Comparison of ENCODE assay signal across 35 cellular contexts in the genomic region with DNA sequence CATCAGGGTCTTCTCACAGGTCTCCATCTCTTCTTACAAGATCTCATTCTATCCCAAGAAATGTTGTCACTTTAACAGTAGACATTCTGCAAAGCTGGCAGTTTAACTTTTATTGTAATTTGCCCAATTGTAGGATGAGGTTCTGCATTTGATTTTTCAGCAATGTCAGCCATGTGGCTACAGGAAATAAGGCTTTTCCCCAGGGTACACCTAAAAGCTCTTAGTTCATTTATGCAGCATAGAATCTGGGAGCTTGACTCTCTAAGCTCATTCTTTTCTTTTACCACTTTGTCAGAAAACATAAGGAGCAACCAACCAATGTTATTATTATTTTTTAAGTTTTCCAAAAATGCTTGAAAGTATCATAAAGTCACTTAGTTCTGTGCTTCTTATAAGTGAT.
DNase-seq lines count a peak whose midpoint lies in the region; ATAC-seq and TF ChIP-seq lines count a peak whose summit lies in the region.
"Had no signal": no experiment of that assay in that cellular context is flagged by ENCODE, and none has a peak within 500 bp of the region (broad histone marks: within the 10 kb centered on the region; RNA-seq: fewer than 3 reads in every experiment).

No MANE protein-coding gene starts in this region.

- TF ChIP-seq POLR2A in breast epithelium (IDR thresholded peaks at IDR 0.05) (no peak), right lobe of liver (IDR thresholded peaks at IDR 0.05) (no peak)

- peak overlapping the region; percentile 8 for H2AFZ ChIP-seq in mammary epithelial cell (ENCODE audit: low read depth, low read length)

- H3K27me3 Mint-ChIP-seq in glutamatergic neuron (ENCODE audit: unreplicated experiment) = no peaks in the 10 kb centered on the region
- H3K27me3 Mint-ChIP-seq in activated naive CD8-positive, alpha-beta T cell treated with anti-CD3 and anti-CD28 coated beads, Interleukin-2, amount 50 U/mL, for 24 hours = no peaks in the 10 kb centered on the region
- H3K27me3 Mint-ChIP-seq: B cell; CD4-positive, alpha-beta memory T cell; CD4-positive, alpha-beta T cell; CD4-positive, CD25-positive, alpha-beta regulatory T cell; CD8-positive, alpha-beta memory T cell had no signal

- no peaks in the 10 kb centered on the region for H3K36me3 ChIP-seq in mammary epithelial cell (ENCODE audit: insufficient read depth, low read length)
- no peaks in the 10 kb centered on the region for H3K36me3 ChIP-seq in breast epithelium
- no peaks in the 10 kb centered on the region for H3K36me3 ChIP-seq in A673 (ENCODE audit: insufficient read depth, low read length, poor library complexity, severe bottlenecking)
- no peaks in the 10 kb centered on the region for H3K36me3 ChIP-seq in SK-N-MC (ENCODE audit: insufficient read depth, low read length)
- H3K36me3 ChIP-seq in right lobe of liver = no peaks in the 10 kb centered on the region
- H3K36me3 ChIP-seq: BE2C; BLaER1; BLaER1 treated with 17β-estradiol and CSF1 and Interleukin-3, amounts not matched to agents 10 nM and 100 nM had no signal

- in situ Hi-C loops in mammary epithelial cell (cut with MboI; ENCODE audit: low sequenced_read_pairs in 2 of 2) = no loop called here

- peak overlapping the region; percentile 48 for H3K27ac Mint-ChIP-seq in glutamatergic neuron (ENCODE audit: unreplicated experiment)
- no peak overlapping the region for H3K27ac Mint-ChIP-seq in activated naive CD8-positive, alpha-beta T cell treated with anti-CD3 and anti-CD28 coated beads, Interleukin-2, amount 50 U/mL, for 24 hours
- H3K27ac Mint-ChIP-seq: B cell; CD4-positive, alpha-beta memory T cell; CD4-positive, alpha-beta T cell; CD4-positive, CD25-positive, alpha-beta regulatory T cell; CD8-positive, alpha-beta memory T cell; CD8-positive, alpha-beta T cell had no signal

- no peak overlapping the region for H3K4me3 ChIP-seq in mammary epithelial cell (replicated peaks in 1 of 3; ENCODE audit: insufficient read depth in 1 of 3, low read depth in 2 of 3, low read length in 3 of 3)
- H3K4me3 ChIP-seq in breast epithelium = no peak overlapping the region
- no peak overlapping the region for H3K4me3 ChIP-seq in A673 (ENCODE audit: low read depth, low read length, poor library complexity, severe bottlenecking)
- H3K4me3 ChIP-seq in SK-N-MC = peak overlapping the region; percentile 8; the same call in 1 of the 2 replicates
- no peak overlapping the region for H3K4me3 ChIP-seq in right lobe of liver
- H3K4me3 ChIP-seq: A549; BLaER1; BLaER1 treated with 17β-estradiol and CSF1 and Interleukin-3, amounts not matched to agents 10 nM and 100 nM had no signal

- intact Hi-C loops in mammary epithelial cell (cut with micrococcal nuclease) = no loop called here
- intact Hi-C loops in breast epithelium (cut with DNase I; ENCODE audit: low total_unique reads) = no loop called here
- intact Hi-C loops in A673 (cut with micrococcal nuclease; ENCODE audit: unreplicated experiment) = no loop called here
- intact Hi-C loops in right lobe of liver (cut with DNase I) = no loop called here

- no peak for ATAC-seq in activated naive CD8-positive, alpha-beta T cell treated with anti-CD3 and anti-CD28 coated beads, Interleukin-2, amount 50 U/mL, for 24 hours
- ATAC-seq in HG03565 (IDR thresholded peaks at IDR 0.05; ENCODE audit: unreplicated experiment) (no peak), right lobe of liver (no peak)
- ATAC-seq: A549; CD8-positive, alpha-beta T cell had no signal

- no peaks in the 10 kb centered on the region for H3K9me3 Mint-ChIP-seq in glutamatergic neuron (ENCODE audit: unreplicated experiment)
- H3K9me3 Mint-ChIP-seq in activated naive CD8-positive, alpha-beta T cell treated with anti-CD3 and anti-CD28 coated beads, Interleukin-2, amount 50 U/mL, for 24 hours = peaks cover 7% of the 10 kb centered on the region

- H3K27ac ChIP-seq in mammary epithelial cell (ENCODE audit: insufficient read depth, low read depth, low read length) (no peak overlapping the region), breast epithelium (no peak overlapping the region), A673 (ENCODE audit: low read depth, low read length, poor library complexity, severe bottlenecking) (no peak overlapping the region), SK-N-MC (peak overlapping the region; percentile 48), right lobe of liver (no peak overlapping the region)
- H3K27ac ChIP-seq: 22Rv1; A549; BLaER1; BLaER1 treated with 17β-estradiol and CSF1 and Interleukin-3, amounts not matched to agents 10 nM and 100 nM; C4-2B had no signal

- H3K9ac ChIP-seq in mammary epithelial cell (ENCODE audit: insufficient read depth, low read length) (no peak overlapping the region), SK-N-MC (ENCODE audit: insufficient read length) (no peak overlapping the region)
- H3K9ac ChIP-seq: BLaER1; BLaER1 treated with 17β-estradiol and CSF1 and Interleukin-3, amounts not matched to agents 10 nM and 100 nM had no signal

- TF ChIP-seq CTCF in mammary epithelial cell (conservative IDR thresholded peaks at IDR 0.05 in 1 of 2, IDR thresholded peaks at IDR 0.05 in 1 of 2; ENCODE audit: extremely low read depth in 1 of 2, insufficient read depth in 1 of 2, low read depth in 1 of 2, low read length in 2 of 2) (no peak), breast epithelium (IDR thresholded peaks at IDR 0.05) (no peak), A673 (conservative IDR thresholded peaks at IDR 0.05; ENCODE audit: low read depth, low read length) (no peak), glutamatergic neuron (IDR thresholded peaks at IDR 0.05; ENCODE audit: partially characterized antibody, unreplicated experiment) (no peak), right lobe of liver (IDR thresholded peaks at IDR 0.05) (no peak)

- H3K4me1 Mint-ChIP-seq in glutamatergic neuron (ENCODE audit: low read depth, unreplicated experiment) = peaks cover 6% of the 10 kb centered on the region
- H3K4me1 Mint-ChIP-seq in activated naive CD8-positive, alpha-beta T cell treated with anti-CD3 and anti-CD28 coated beads, Interleukin-2, amount 50 U/mL, for 24 hours = no peaks in the 10 kb centered on the region
- H3K4me1 Mint-ChIP-seq: B cell; CD4-positive, alpha-beta memory T cell; CD4-positive, CD25-positive, alpha-beta regulatory T cell; CD8-positive, alpha-beta memory T cell had no signal

- H3K4me1 ChIP-seq in mammary epithelial cell (ENCODE audit: insufficient read depth, low read length) (peaks cover 3% of the 10 kb centered on the region), breast epithelium (no peaks in the 10 kb centered on the region), A673 (ENCODE audit: insufficient read depth, low read length, poor library complexity, severe bottlenecking) (peaks cover 19% of the 10 kb centered on the region), right lobe of liver (no peaks in the 10 kb centered on the region)
- H3K4me1 ChIP-seq: A549, BE2C, BLaER1, Caco-2 had no signal

- H3K27me3 ChIP-seq in mammary epithelial cell (ENCODE audit: insufficient read depth, low read length) (no peaks in the 10 kb centered on the region), breast epithelium (no peaks in the 10 kb centered on the region), A673 (replicated peaks; ENCODE audit: insufficient read depth, low read depth, low read length, poor library complexity) (no peaks in the 10 kb centered on the region), right lobe of liver (no peaks in the 10 kb centered on the region)
- H3K27me3 ChIP-seq: BE2C; BLaER1; BLaER1 treated with 17β-estradiol and CSF1 and Interleukin-3, amounts not matched to agents 10 nM and 100 nM had no signal

- DNase-seq in mammary epithelial cell (no peak), breast epithelium (ENCODE audit: low spot score in 2 of 2) (no peak), A673 (ENCODE audit: low spot score) (peak; percentile 72), SK-N-MC (ENCODE audit: low read depth, low spot score) (peak; percentile 61), glutamatergic neuron (no peak), right lobe of liver (no peak)
- DNase-seq in activated naive CD8-positive, alpha-beta T cell treated with anti-CD3 and anti-CD28 coated beads, Interleukin-2, amount 50 U/mL, for 24 hours = no peak
- DNase-seq: 8988T; ACHN; AML-193; BE2C; C1 segment of cervical spinal cord; Caco-2; Calu3; CD4-positive, alpha-beta memory T cell; CD4-positive, alpha-beta T cell; CD4-positive, CD25-positive, alpha-beta regulatory T cell; CD8-positive, alpha-beta memory T cell; CD8-positive, alpha-beta T cell; COR-L47; DMS 273 treated with DMSO at 0.1 percent for 48 hours; DMS153; DMS53; DMS79; DMS79 treated with DMSO at 0.1 percent for 48 hours; DND-41; EL had no signal

- H3K9me3 ChIP-seq in mammary epithelial cell (replicated peaks; ENCODE audit: insufficient read depth, low read length) (peaks cover 3% of the 10 kb centered on the region), breast epithelium (peaks cover 7 to 11% of the 10 kb centered on the region in 2 donors), A673 (ENCODE audit: low read depth, low read length, poor library complexity, severe bottlenecking) (peaks cover 12% of the 10 kb centered on the region), SK-N-MC (ENCODE audit: low read depth, low read length) (no peaks in the 10 kb centered on the region), right lobe of liver (no peaks in the 10 kb centered on the region)
- H3K9me3 ChIP-seq: A549, BE2C had no signal

- no TSS peak for BruUV-seq in mammary epithelial cell (replicated peaks; lab: Mats Ljungman, UMichigan)
- BruUV-seq in A673 (replicated peaks; lab: Mats Ljungman, UMichigan) = no TSS peak

- no peak overlapping the region for H3K4me2 ChIP-seq in mammary epithelial cell (ENCODE audit: insufficient read depth, low read depth, low read length)
- H3K4me2 ChIP-seq: A549; BLaER1; BLaER1 treated with 17β-estradiol and CSF1 and Interleukin-3, amounts not matched to agents 10 nM and 100 nM had no signal

- H3K79me2 ChIP-seq in mammary epithelial cell (ENCODE audit: insufficient read depth, low read length) = no peaks in the 10 kb centered on the region

- CTCF ChIA-PET in mammary epithelial cell (lab: Charles Lee; ENCODE audit: low non-redundant PET) = no interaction called here
- CTCF ChIA-PET in A673 (lab: Charles Lee) = no interaction called here

- POLR2A ChIA-PET in A673 (lab: Charles Lee; ENCODE audit: low non-redundant PET) = no interaction called here

- H3K4me3 Mint-ChIP-seq in glutamatergic neuron (ENCODE audit: unreplicated experiment) = no peak overlapping the region
- no peak overlapping the region for H3K4me3 Mint-ChIP-seq in activated naive CD8-positive, alpha-beta T cell treated with anti-CD3 and anti-CD28 coated beads, Interleukin-2, amount 50 U/mL, for 24 hours
- H3K4me3 Mint-ChIP-seq: B cell; CD14-positive monocyte; CD4-positive, alpha-beta memory T cell; CD4-positive, alpha-beta T cell; CD4-positive, CD25-positive, alpha-beta regulatory T cell; CD8-positive, alpha-beta memory T cell; CD8-positive, alpha-beta T cell had no signal

- dilution Hi-C loops in mammary epithelial cell (cut with HindIII; ENCODE audit: low sequenced_read_pairs) = no loop called here

- H4K20me1 ChIP-seq in mammary epithelial cell (ENCODE audit: insufficient read depth, low read length) = no peaks in the 10 kb centered on the region
- H4K20me1 ChIP-seq: BLaER1; BLaER1 treated with 17β-estradiol and CSF1 and Interleukin-3, amounts not matched to agents 10 nM and 100 nM had no signal

- H3K36me3 Mint-ChIP-seq in glutamatergic neuron (ENCODE audit: unreplicated experiment) = peaks cover 12% of the 10 kb centered on the region
- no peaks in the 10 kb centered on the region for H3K36me3 Mint-ChIP-seq in activated naive CD8-positive, alpha-beta T cell treated with anti-CD3 and anti-CD28 coated beads, Interleukin-2, amount 50 U/mL, for 24 hours (ENCODE audit: low read depth)
- H3K36me3 Mint-ChIP-seq: CD14-positive monocyte; CD4-positive, alpha-beta memory T cell; CD4-positive, CD25-positive, alpha-beta regulatory T cell; CD8-positive, alpha-beta memory T cell; CD8-positive, alpha-beta T cell had no signal

Comparison
In these comparisons a context has a peak if more than half of its experiments do, and no peak if none do; other contexts are left out.
1. DNase-seq: peak in A673 (single experiment) and SK-N-MC (single experiment); none in mammary epithelial cell (single experiment), breast epithelium (0 of 2), glutamatergic neuron (single experiment), activated naive CD8-positive, alpha-beta T cell treated with anti-CD3 and anti-CD28 coated beads, Interleukin-2, amount 50 U/mL, for 24 hours (single experiment) and right lobe of liver (0 of 3).